1 cellular context compared by ENCODE assay signal in the genomic region with DNA sequence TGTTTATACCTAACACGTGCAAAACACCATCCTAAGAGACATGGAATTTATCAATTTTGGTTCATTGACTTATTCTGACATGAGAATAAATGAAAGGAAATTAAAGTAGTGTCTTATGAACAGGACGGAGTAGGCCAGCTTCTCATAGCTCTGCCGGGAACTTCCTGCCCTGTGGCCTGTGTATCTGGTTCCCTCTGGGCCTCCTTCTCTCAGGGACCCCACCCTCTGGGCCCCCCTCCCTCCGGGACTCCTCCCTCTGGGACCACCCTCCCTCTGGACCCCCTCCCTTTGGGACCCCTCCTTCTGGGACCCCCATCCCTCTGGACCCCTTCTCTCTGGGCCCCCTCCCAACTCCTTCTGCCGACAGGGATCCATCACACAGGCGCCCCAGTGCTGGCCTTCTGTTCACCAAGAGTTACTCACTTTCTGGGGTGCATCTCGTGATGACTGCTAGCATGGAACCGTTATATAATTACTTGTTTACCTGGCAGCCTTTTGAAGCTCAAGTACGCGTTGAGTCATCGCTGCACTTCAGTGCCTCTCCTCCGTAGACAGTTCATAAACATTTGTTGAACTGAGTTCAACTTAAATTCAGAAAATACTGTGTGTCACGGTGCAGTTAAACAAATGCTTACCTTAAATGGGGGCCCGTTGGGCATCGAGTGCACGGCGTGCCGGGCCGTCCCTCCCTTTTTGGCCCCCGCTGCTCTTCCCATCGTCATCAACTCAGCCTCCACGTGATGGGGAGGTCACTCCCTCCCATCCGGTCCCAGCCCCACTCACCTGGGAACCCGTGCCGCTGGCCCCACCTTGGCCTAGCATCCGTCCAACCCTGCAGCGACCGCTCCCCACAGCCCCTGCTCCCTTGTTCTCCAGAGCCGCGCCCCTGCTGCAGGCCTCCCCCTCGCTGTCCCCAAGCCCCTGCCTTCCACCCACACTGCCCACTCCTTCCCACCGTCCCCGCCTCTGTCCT.
TF ChIP-seq lines count a peak whose summit lies in the region.

No MANE protein-coding gene starts in this region.

TF ChIP-seq in HepG2, 621 proteins besides CTCF, POLR2A, EP300 and RAD21 (continued from another document and continues in another):
- TF ChIP-seq DNMT1 (CRISPR knock-in tag; IDR thresholded peaks at IDR 0.05), result no peak
- 0 out of 2 replicates have a peak, but pooled peaks have one; percentile 56 for TF ChIP-seq DNMT3B (CRISPR knock-in tag; conservative IDR thresholded peaks at IDR 0.05)
- TF ChIP-seq KLF16 (CRISPR knock-in tag; IDR thresholded peaks at IDR 0.05), result peak in 1 of 2 experiments; percentile 44; a peak in 1 of 4 replicates
- TF ChIP-seq JUNB (CRISPR knock-in tag; IDR thresholded peaks at IDR 0.05; ENCODE audit: borderline replicate concordance), result peak; percentile 93
- peak; percentile 80 for TF ChIP-seq SMAD3 (CRISPR knock-in tag; IDR thresholded peaks at IDR 0.05)
- TF ChIP-seq, protein P1, sequence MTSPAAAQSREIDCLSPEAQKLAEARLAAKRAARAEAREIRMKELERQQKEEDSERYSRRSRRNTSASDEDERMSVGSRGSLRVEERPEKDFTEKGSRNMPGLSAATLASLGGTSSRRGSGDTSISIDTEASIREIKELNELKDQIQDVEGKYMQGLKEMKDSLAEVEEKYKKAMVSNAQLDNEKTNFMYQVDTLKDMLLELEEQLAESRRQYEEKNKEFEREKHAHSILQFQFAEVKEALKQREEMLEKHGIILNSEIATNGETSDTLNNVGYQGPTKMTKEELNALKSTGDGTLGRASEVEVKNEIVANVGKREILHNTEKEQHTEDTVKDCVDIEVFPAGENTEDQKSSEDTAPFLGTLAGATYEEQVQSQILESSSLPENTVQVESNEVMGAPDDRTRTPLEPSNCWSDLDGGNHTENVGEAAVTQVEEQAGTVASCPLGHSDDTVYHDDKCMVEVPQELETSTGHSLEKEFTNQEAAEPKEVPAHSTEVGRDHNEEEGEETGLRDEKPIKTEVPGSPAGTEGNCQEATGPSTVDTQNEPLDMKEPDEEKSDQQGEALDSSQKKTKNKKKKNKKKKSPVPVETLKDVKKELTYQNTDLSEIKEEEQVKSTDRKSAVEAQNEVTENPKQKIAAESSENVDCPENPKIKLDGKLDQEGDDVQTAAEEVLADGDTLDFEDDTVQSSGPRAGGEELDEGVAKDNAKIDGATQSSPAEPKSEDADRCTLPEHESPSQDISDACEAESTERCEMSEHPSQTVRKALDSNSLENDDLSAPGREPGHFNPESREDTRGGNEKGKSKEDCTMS (CRISPR knock-in tag; conservative IDR thresholded peaks at IDR 0.05), result no peak
- no peak; the same call in 1 of the 2 replicates for TF ChIP-seq KAT7 (CRISPR knock-in tag; IDR thresholded peaks at IDR 0.05; ENCODE audit: borderline replicate concordance)
- peak; percentile 71; the same call in 1 of the 2 replicates for TF ChIP-seq ZNF788 (CRISPR knock-in tag; IDR thresholded peaks at IDR 0.05; ENCODE audit: borderline replicate concordance)
- peak; percentile 99 for TF ChIP-seq FOSL2 (CRISPR knock-in tag; IDR thresholded peaks at IDR 0.05)
- no peak; the same call in 1 of the 2 replicates for TF ChIP-seq SAFB2 (CRISPR knock-in tag; IDR thresholded peaks at IDR 0.05; ENCODE audit: borderline replicate concordance, low read depth)
- TF ChIP-seq ETV6 (CRISPR knock-in tag; conservative IDR thresholded peaks at IDR 0.05), result no peak
- TF ChIP-seq, protein P2, sequence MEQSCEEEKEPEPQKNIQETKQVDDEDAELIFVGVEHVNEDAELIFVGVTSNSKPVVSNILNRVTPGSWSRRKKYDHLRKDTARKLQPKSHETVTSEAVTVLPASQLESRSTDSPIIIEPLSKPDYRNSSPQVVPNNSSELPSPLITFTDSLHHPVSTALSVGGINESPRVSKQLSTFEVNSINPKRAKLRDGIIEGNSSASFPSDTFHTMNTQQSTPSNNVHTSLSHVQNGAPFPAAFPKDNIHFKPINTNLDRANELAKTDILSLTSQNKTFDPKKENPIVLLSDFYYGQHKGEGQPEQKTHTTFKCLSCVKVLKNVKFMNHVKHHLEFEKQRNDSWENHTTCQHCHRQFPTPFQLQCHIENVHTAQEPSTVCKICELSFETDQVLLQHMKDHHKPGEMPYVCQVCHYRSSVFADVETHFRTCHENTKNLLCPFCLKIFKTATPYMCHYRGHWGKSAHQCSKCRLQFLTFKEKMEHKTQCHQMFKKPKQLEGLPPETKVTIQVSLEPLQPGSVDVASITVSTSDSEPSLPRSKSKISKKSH (CRISPR knock-in tag; IDR thresholded peaks at IDR 0.05; ENCODE audit: borderline replicate concordance), result no peak; the same call in 1 of the 2 replicates
- 0 out of 2 replicates have a peak, but pooled peaks have one; percentile 45 for TF ChIP-seq PCBP1 (IDR thresholded peaks at IDR 0.05; ENCODE audit: borderline replicate concordance, low read depth, low read length)
- TF ChIP-seq PATZ1 (CRISPR knock-in tag; IDR thresholded peaks at IDR 0.05), result peak; percentile 87
- TF ChIP-seq RBFOX2 (IDR thresholded peaks at IDR 0.05; ENCODE audit: low read depth, low read length), result peak; percentile 47
- peak; percentile 69; the same call in 1 of the 2 replicates for TF ChIP-seq HHEX (CRISPR knock-in tag; IDR thresholded peaks at IDR 0.05)
- TF ChIP-seq FOXJ3 (CRISPR knock-in tag; IDR thresholded peaks at IDR 0.05; ENCODE audit: borderline replicate concordance), result peak; percentile 37; the same call in 1 of the 2 replicates
- no peak for TF ChIP-seq MAFF (IDR thresholded peaks at IDR 0.05; ENCODE audit: low read depth, low read length)
- 0 out of 2 replicates have a peak, but pooled peaks have one; percentile 30 for TF ChIP-seq HIVEP1 (CRISPR knock-in tag; IDR thresholded peaks at IDR 0.05)
- TF ChIP-seq, protein P3, sequence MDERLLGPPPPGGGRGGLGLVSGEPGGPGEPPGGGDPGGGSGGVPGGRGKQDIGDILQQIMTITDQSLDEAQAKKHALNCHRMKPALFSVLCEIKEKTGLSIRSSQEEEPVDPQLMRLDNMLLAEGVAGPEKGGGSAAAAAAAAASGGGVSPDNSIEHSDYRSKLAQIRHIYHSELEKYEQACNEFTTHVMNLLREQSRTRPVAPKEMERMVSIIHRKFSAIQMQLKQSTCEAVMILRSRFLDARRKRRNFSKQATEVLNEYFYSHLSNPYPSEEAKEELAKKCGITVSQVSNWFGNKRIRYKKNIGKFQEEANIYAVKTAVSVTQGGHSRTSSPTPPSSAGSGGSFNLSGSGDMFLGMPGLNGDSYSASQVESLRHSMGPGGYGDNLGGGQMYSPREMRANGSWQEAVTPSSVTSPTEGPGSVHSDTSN (CRISPR knock-in tag; IDR thresholded peaks at IDR 0.05), result no peak
- TF ChIP-seq MXI1 (IDR thresholded peaks at IDR 0.05; ENCODE audit: borderline replicate concordance, low read depth, low read length), result peak; percentile 43; the same call in 1 of the 3 replicates
- TF ChIP-seq AKAP8 (CRISPR knock-in tag; IDR thresholded peaks at IDR 0.05), result 0 out of 2 replicates have a peak, but pooled peaks have one; percentile 23
- TF ChIP-seq CBX5 (CRISPR knock-in tag; IDR thresholded peaks at IDR 0.05; ENCODE audit: borderline replicate concordance), result peak; percentile 53; the same call in 1 of the 2 replicates
- TF ChIP-seq HNF1B (CRISPR knock-in tag; IDR thresholded peaks at IDR 0.05), result peak; percentile 64
- no peak for TF ChIP-seq ZNF225 (CRISPR knock-in tag; IDR thresholded peaks at IDR 0.05)
- peak; percentile 71 for TF ChIP-seq ZNF335 (CRISPR knock-in tag; IDR thresholded peaks at IDR 0.05)
- peak; percentile 81 for TF ChIP-seq TEAD3 (CRISPR knock-in tag; optimal IDR thresholded peaks at IDR 0.05; ENCODE audit: borderline replicate concordance)
- peak; percentile 80 for TF ChIP-seq GABPB1 (CRISPR knock-in tag; IDR thresholded peaks at IDR 0.05)
- TF ChIP-seq FUBP1 (CRISPR knock-in tag; IDR thresholded peaks at IDR 0.05; ENCODE audit: borderline replicate concordance), result 0 out of 2 replicates have a peak, but pooled peaks have one; percentile 68
- no peak for TF ChIP-seq FIP1L1 (IDR thresholded peaks at IDR 0.05; ENCODE audit: borderline replicate concordance, insufficient read depth, low read depth, low read length)
- no peak for TF ChIP-seq SOX6 (IDR thresholded peaks at IDR 0.05)
- TF ChIP-seq SOX6 (CRISPR knock-in tag; IDR thresholded peaks at IDR 0.05), result peak; percentile 85
- TF ChIP-seq RXRA (CRISPR knock-in tag; IDR thresholded peaks at IDR 0.05), result peak; percentile 94
- 0 out of 2 replicates have a peak, but pooled peaks have one; percentile 28 for TF ChIP-seq SMYD3 (CRISPR knock-in tag; IDR thresholded peaks at IDR 0.05)
- peak; percentile 93 for TF ChIP-seq MAX (IDR thresholded peaks at IDR 0.05)
- 0 out of 2 replicates have a peak, but pooled peaks have one; percentile 55 for TF ChIP-seq ZSCAN21 (CRISPR knock-in tag; IDR thresholded peaks at IDR 0.05; ENCODE audit: borderline replicate concordance)
- TF ChIP-seq, protein P4, sequence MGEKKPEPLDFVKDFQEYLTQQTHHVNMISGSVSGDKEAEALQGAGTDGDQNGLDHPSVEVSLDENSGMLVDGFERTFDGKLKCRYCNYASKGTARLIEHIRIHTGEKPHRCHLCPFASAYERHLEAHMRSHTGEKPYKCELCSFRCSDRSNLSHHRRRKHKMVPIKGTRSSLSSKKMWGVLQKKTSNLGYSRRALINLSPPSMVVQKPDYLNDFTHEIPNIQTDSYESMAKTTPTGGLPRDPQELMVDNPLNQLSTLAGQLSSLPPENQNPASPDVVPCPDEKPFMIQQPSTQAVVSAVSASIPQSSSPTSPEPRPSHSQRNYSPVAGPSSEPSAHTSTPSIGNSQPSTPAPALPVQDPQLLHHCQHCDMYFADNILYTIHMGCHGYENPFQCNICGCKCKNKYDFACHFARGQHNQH (CRISPR knock-in tag; IDR thresholded peaks at IDR 0.05), result peak; percentile 77; the same call in 1 of the 2 replicates
- TF ChIP-seq KDM6A (CRISPR knock-in tag; IDR thresholded peaks at IDR 0.05; ENCODE audit: low read depth), result peak; percentile 39; the same call in 1 of the 2 replicates
- TF ChIP-seq KDM2A (CRISPR knock-in tag; IDR thresholded peaks at IDR 0.05; ENCODE audit: borderline replicate concordance, low read depth), result peak; percentile 75
- TF ChIP-seq TRIM24 (CRISPR knock-in tag; IDR thresholded peaks at IDR 0.05), result peak; percentile 48; the same call in 1 of the 2 replicates
- TF ChIP-seq AHR (CRISPR knock-in tag; IDR thresholded peaks at IDR 0.05), result 0 out of 2 replicates have a peak, but pooled peaks have one; percentile 49
- TF ChIP-seq, protein P5, sequence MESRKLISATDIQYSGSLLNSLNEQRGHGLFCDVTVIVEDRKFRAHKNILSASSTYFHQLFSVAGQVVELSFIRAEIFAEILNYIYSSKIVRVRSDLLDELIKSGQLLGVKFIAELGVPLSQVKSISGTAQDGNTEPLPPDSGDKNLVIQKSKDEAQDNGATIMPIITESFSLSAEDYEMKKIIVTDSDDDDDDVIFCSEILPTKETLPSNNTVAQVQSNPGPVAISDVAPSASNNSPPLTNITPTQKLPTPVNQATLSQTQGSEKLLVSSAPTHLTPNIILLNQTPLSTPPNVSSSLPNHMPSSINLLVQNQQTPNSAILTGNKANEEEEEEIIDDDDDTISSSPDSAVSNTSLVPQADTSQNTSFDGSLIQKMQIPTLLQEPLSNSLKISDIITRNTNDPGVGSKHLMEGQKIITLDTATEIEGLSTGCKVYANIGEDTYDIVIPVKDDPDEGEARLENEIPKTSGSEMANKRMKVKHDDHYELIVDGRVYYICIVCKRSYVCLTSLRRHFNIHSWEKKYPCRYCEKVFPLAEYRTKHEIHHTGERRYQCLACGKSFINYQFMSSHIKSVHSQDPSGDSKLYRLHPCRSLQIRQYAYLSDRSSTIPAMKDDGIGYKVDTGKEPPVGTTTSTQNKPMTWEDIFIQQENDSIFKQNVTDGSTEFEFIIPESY (CRISPR knock-in tag; IDR thresholded peaks at IDR 0.05), result peak; percentile 70; the same call in 1 of the 2 replicates
- TF ChIP-seq ZNF709 (CRISPR knock-in tag; IDR thresholded peaks at IDR 0.05), result peak; percentile 67; the same call in 1 of the 2 replicates
- peak; percentile 64 for TF ChIP-seq ZNF331 (CRISPR knock-in tag; IDR thresholded peaks at IDR 0.05)
